8 cellular contexts compared by ENCODE assay signal in the genomic region with DNA sequence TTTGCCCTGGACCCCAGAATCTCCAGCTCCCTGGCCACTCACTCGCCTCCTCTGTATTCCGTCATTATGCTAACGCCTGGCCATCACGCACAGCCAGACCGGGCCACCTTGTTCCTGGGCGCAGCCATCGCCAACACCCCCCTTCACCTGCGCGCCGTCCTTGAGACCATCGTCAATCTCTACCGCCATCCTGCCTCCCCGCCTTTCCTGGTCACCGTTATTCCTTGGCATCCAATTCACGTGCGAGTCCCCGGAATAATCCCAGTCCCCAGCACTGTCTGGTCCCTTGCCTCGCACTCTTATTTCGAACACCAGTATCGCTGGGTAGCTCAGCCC. TPM values are rescaled to one million over a fixed set of nuclear protein-coding genes. Genes with fewer than 3 reads are reported as not detected.
A peak's percentile ranks its signal among the peaks of the same experiment; 100 is the strongest.
DNase-seq lines count a peak whose midpoint lies in the region; ATAC-seq and TF ChIP-seq lines count a peak whose summit lies in the region.

No MANE protein-coding gene starts in this region.

- peak overlapping the region; percentile 98 for H3K4me3 Mint-ChIP-seq in activated T-cell treated with anti-CD3 and anti-CD28 coated beads, Interleukin-2, amount 50 U/mL, for 24 hours
- peak overlapping the region; percentile 94 for H3K4me3 Mint-ChIP-seq in progenitor cell of endocrine pancreas (ENCODE audit: low read depth)

- H3K27me3 Mint-ChIP-seq in activated T-cell treated with anti-CD3 and anti-CD28 coated beads, Interleukin-2, amount 50 U/mL, for 24 hours: no peaks in the 10 kb centered on the region
- peaks cover 3% of the 10 kb centered on the region for H3K27me3 Mint-ChIP-seq in progenitor cell of endocrine pancreas

- H3K27ac ChIP-seq in VCaP (peak overlapping the region; percentile 76), foreskin keratinocyte (peak overlapping the region; percentile 73)

- ATAC-seq in foreskin keratinocyte: peak; percentile 1
- ATAC-seq in GM19395 (IDR thresholded peaks at IDR 0.05; ENCODE audit: unreplicated experiment): no peak

- TF ChIP-seq CTCF in VCaP (conservative IDR thresholded peaks at IDR 0.05) (no peak), foreskin keratinocyte (conservative IDR thresholded peaks at IDR 0.05) (no peak), progenitor cell of endocrine pancreas (IDR thresholded peaks at IDR 0.05; ENCODE audit: unreplicated experiment) (no peak)

- no peaks in the 10 kb centered on the region for H3K9me3 Mint-ChIP-seq in activated T-cell treated with anti-CD3 and anti-CD28 coated beads, Interleukin-2, amount 50 U/mL, for 24 hours
- H3K9me3 Mint-ChIP-seq in progenitor cell of endocrine pancreas (ENCODE audit: low read depth): no peaks in the 10 kb centered on the region

- peaks cover 42% of the 10 kb centered on the region for H3K36me3 Mint-ChIP-seq in activated T-cell treated with anti-CD3 and anti-CD28 coated beads, Interleukin-2, amount 50 U/mL, for 24 hours (ENCODE audit: low read depth)
- no peaks in the 10 kb centered on the region for H3K36me3 Mint-ChIP-seq in progenitor cell of endocrine pancreas (ENCODE audit: insufficient read depth)

- peak; percentile 43 for DNase-seq in activated T-cell treated with anti-CD3 and anti-CD28 coated beads, Interleukin-2, amount 50 U/mL, for 24 hours
- DNase-seq in activated T-cell treated with anti-CD3 and anti-CD28 coated beads for 4 hours (no peak), foreskin keratinocyte (no peak), progenitor cell of endocrine pancreas (ENCODE audit: low spot score, unreplicated experiment) (no peak), NAMALWA (ENCODE audit: low spot score) (no peak), amniotic stem cell (lab: John Stamatoyannopoulos, UW) (no peak)

- H3K27me3 ChIP-seq in foreskin keratinocyte: no peaks in the 10 kb centered on the region

- peak overlapping the region; percentile 82 for H3K27ac Mint-ChIP-seq in activated T-cell treated with anti-CD3 and anti-CD28 coated beads, Interleukin-2, amount 50 U/mL, for 24 hours
- peak overlapping the region; percentile 90 for H3K27ac Mint-ChIP-seq in progenitor cell of endocrine pancreas

- H3K4me1 Mint-ChIP-seq in activated T-cell treated with anti-CD3 and anti-CD28 coated beads, Interleukin-2, amount 50 U/mL, for 24 hours (ENCODE audit: low read depth): peaks cover 32% of the 10 kb centered on the region
- peaks cover 9% of the 10 kb centered on the region for H3K4me1 Mint-ChIP-seq in progenitor cell of endocrine pancreas (ENCODE audit: low read depth)

- no peaks in the 10 kb centered on the region for H3K4me1 ChIP-seq in foreskin keratinocyte

RNA-seq across cellular contexts. Expression of a gene that starts 0.5 kb away (rescaled TPM):
- total RNA-seq in foreskin keratinocyte: 82.5 and 85.9 TPM in 2 replicates
- 122 and 129 TPM in 2 replicates for polyA plus RNA-seq in foreskin keratinocyte
- 51.0 and 54.8 TPM in 2 replicates for total RNA-seq in progenitor cell of endocrine pancreas

RNA-seq across cellular contexts. Expression of a gene that starts 5.3 kb away (rescaled TPM):
- total RNA-seq in foreskin keratinocyte: 1.1 and 1.4 TPM in 2 replicates
- 1.8 and 2.1 TPM in 2 replicates for polyA plus RNA-seq in foreskin keratinocyte
- total RNA-seq in progenitor cell of endocrine pancreas: 2.3 and 2.9 TPM in 2 replicates

RNA-seq across cellular contexts. Expression of a gene that starts 14.1 kb away (rescaled TPM):
- 41.1 and 41.9 TPM in 2 replicates for total RNA-seq in foreskin keratinocyte
- 58.7 and 60.3 TPM in 2 replicates for polyA plus RNA-seq in foreskin keratinocyte
- 40.1 and 41.7 TPM in 2 replicates for total RNA-seq in progenitor cell of endocrine pancreas

RNA-seq across cellular contexts. Expression of a gene that starts 19.8 kb away (rescaled TPM):
- total RNA-seq in foreskin keratinocyte (11.0 and 12.2 TPM in 2 replicates), progenitor cell of endocrine pancreas (28.5 and 32.6 TPM in 2 replicates)
- 2.5 TPM in 2 replicates for polyA plus RNA-seq in foreskin keratinocyte

RNA-seq across cellular contexts. Expression of a gene that starts 20.0 kb away (rescaled TPM):
- total RNA-seq in foreskin keratinocyte: 11.9 and 12.6 TPM in 2 replicates
- 10.9 and 11.9 TPM in 2 replicates for polyA plus RNA-seq in foreskin keratinocyte
- total RNA-seq in progenitor cell of endocrine pancreas: 14.3 and 17.5 TPM in 2 replicates
